ENCODE assay signal across 10 cellular contexts in genomic region chr15:64985382-64986033, GRCh38. TPM values are rescaled to one million over a fixed set of nuclear protein-coding genes. Genes with fewer than 3 reads are reported as not detected.
DNase-seq lines count a peak whose midpoint lies in the region; ATAC-seq and TF ChIP-seq lines count a peak whose summit lies in the region.
"Had no signal": no experiment of that assay in that cellular context is flagged by ENCODE, and none has a peak within 500 bp of the region (broad histone marks: within the 10 kb centered on the region; RNA-seq: fewer than 3 reads in every experiment).

No MANE protein-coding gene starts in this region.

- POLR2A ChIA-PET in MCF 10A (lab: Yijun Ruan, JAX) = interaction anchor here (0.5 kb wide), 1 partner anchor 9 kb away, joined by 3 read pairs; no protein-coding TSS in a partner anchor

- ATAC-seq in GM21717 (IDR thresholded peaks at IDR 0.05; ENCODE audit: unreplicated experiment) = no peak
- ATAC-seq: body of pancreas had no signal

- TF ChIP-seq CTCF in MCF 10A (IDR thresholded peaks at IDR 0.05; ENCODE audit: unreplicated experiment) = no peak
- TF ChIP-seq CTCF in tibial nerve (IDR thresholded peaks at IDR 0.05) = no peak
- no peak for TF ChIP-seq CTCF in tibial artery (IDR thresholded peaks at IDR 0.05)

- CTCF ChIA-PET in MCF 10A (lab: Yijun Ruan, JAX) = interaction anchor here (0.6 kb wide), 1 partner anchor 29 kb away, joined by 3 read pairs; no protein-coding TSS in a partner anchor

- DNase-seq in T47D (ENCODE audit: low read depth in 1 of 2, low spot score in 1 of 2) (peak; percentile 11 to 86), MCF 10A (ENCODE audit: unreplicated experiment) (no peak), SKM-1 (lab: John Stamatoyannopoulos, UW; ENCODE audit: unreplicated experiment) (peak; percentile 78), iris pigment epithelial cell (ENCODE audit: low read depth) (peak; percentile 59), tibial nerve (ENCODE audit: low spot score in 2 of 2) (no peak), SHP77 treated with DMSO at 0.1 percent for 48 hours (lab: John Stamatoyannopoulos, UW) (no peak), tibial artery (no peak)
- DNase-seq: COR-L47 had no signal

- peaks cover 0 to 9% (median 0%) of the 10 kb centered on the region in 3 donors for H3K36me3 ChIP-seq in tibial nerve
- H3K36me3 ChIP-seq in tibial artery = peaks cover 0 to 14% (median 0%) of the 10 kb centered on the region in 3 donors

- no TSS peak for BruUV-seq in MCF 10A (replicated peaks; lab: Mats Ljungman, UMichigan)

- no peak for TF ChIP-seq EP300 in tibial nerve (IDR thresholded peaks at IDR 0.05)

- H3K27me3 ChIP-seq in tibial nerve (no peaks in the 10 kb centered on the region), tibial artery (no peaks in the 10 kb centered on the region)
- H3K27me3 ChIP-seq: body of pancreas had no signal

- H3K27ac Mint-ChIP-seq in MCF 10A (ENCODE audit: low read depth, unreplicated experiment) = no peak overlapping the region

- H3K36me3 Mint-ChIP-seq in MCF 10A (ENCODE audit: insufficient read depth, unreplicated experiment) = peaks cover 41% of the 10 kb centered on the region

- H3K9me3 ChIP-seq in tibial nerve = no peaks in the 10 kb centered on the region
- no peaks in the 10 kb centered on the region for H3K9me3 ChIP-seq in tibial artery
- H3K9me3 ChIP-seq: body of pancreas had no signal

- no peak for TF ChIP-seq POLR2A in tibial nerve (IDR thresholded peaks at IDR 0.05)

- intact Hi-C loops in MCF 10A (cut with micrococcal nuclease) (no loop called here), tibial artery (cut with DNase I; ENCODE audit: low total_unique reads) (no loop called here)

- no peak overlapping the region for H3K4me3 Mint-ChIP-seq in MCF 10A (ENCODE audit: unreplicated experiment)

- H3K27ac ChIP-seq in tibial nerve = peak overlapping the region in 3 of 4 donors; percentile 15 to 80 (median 66)
- H3K27ac ChIP-seq in tibial artery = peak overlapping the region in 1 of 2 donors; percentile 6

- no peaks in the 10 kb centered on the region for H3K27me3 Mint-ChIP-seq in MCF 10A (ENCODE audit: insufficient read depth, unreplicated experiment)

- H3K4me1 Mint-ChIP-seq in MCF 10A (ENCODE audit: insufficient read depth, unreplicated experiment) = peaks cover 6% of the 10 kb centered on the region

- H3K4me3 ChIP-seq in tibial nerve = no peak overlapping the region
- no peak overlapping the region for H3K4me3 ChIP-seq in tibial artery
- H3K4me3 ChIP-seq: body of pancreas had no signal

- 36 to 47% methylated on average over 8 of the region's 8 CpGs for WGBS in tibial nerve, 2 donors

- H3K4me1 ChIP-seq in tibial nerve (peaks cover 0 to 83% (median 23%) of the 10 kb centered on the region in 4 donors), tibial artery (peaks cover 0 to 21% (median 10%) of the 10 kb centered on the region in 4 donors)

- in situ Hi-C loops in T47D (cut with HindIII; ENCODE audit: low pct_unique_long_range_greater_than_20kb, low sequenced_read_pairs) = no loop called here

- no peaks in the 10 kb centered on the region for H3K9me3 Mint-ChIP-seq in MCF 10A (ENCODE audit: unreplicated experiment)

RNA-seq across cellular contexts. Expression of gene SPG21, which starts 4.2 kb away (rescaled TPM):
- total RNA-seq in MCF 10A (2022) (63.1 and 70.4 TPM in 2 replicates), tibial nerve (10 to 100 TPM; 80.4 to 90.6 (median 86.3) TPM)

RNA-seq across cellular contexts. Expression of gene MTFMT, which starts 43.9 kb away (rescaled TPM):
- total RNA-seq in MCF 10A (2022) (14.9 and 15.9 TPM in 2 replicates), tibial nerve (10 to 100 TPM; 36.8 to 45.7 (median 41.2) TPM)

RNA-seq across cellular contexts. Expression of gene SLC51B, which starts 59.7 kb away (rescaled TPM):
- total RNA-seq in MCF 10A (2022) (not detected in 2 replicates), tibial nerve (1 to 10 TPM in 1 of 4 donors, not detected in 3; 2.7 TPM)
- total RNA-seq: body of pancreas had no signal

Comparison
In these comparisons a context has a peak if more than half of its experiments do, and no peak if none do; other contexts are left out.
1. DNase-seq: peak in T47D (2 of 2), SKM-1 (single experiment) and iris pigment epithelial cell (single experiment); none in MCF 10A (single experiment), tibial nerve (0 of 2), SHP77 treated with DMSO at 0.1 percent for 48 hours (single experiment) and tibial artery (0 of 2).